Comparison of ENCODE assay signal across 9 cellular contexts in the genomic region with DNA sequence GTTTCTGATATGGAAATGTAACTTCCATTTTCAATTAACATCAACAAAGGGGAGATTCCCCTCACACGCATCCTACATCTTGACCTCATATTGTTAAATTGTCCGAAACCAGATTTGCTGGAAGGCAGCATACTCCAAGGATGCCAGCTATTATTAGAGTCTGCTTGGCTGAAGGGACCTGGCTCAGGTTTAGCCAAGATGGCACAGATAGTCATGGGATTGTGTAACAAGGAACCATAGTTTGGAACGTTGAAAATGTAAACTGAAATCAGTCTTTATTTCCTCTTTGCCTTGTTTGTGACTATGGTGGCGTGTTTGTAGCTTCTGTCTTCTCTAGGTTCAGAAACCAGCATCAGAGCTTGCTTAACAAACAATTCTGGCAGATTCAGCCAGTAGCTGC. TPM values are rescaled to one million over a fixed set of nuclear protein-coding genes. Genes with fewer than 3 reads are reported as not detected.
DNase-seq lines count a peak whose midpoint lies in the region; ATAC-seq and TF ChIP-seq lines count a peak whose summit lies in the region.
"Had no signal": no experiment of that assay in that cellular context is flagged by ENCODE, and none has a peak within 500 bp of the region (broad histone marks: within the 10 kb centered on the region; RNA-seq: fewer than 3 reads in every experiment).

No MANE protein-coding gene starts in this region.

- no peaks in the 10 kb centered on the region for H3K27me3 Mint-ChIP-seq in activated T-cell treated with anti-CD3 and anti-CD28 coated beads, Interleukin-2, amount 50 U/mL, for 72 hours (ENCODE audit: low read depth)

- 44 to 60% methylated on average over 4 of the region's 4 CpGs for WGBS in esophagus, 2 donors
- 22% methylated on average over 4 of the region's 4 CpGs for WGBS in suprapubic skin

- H3K36me3 ChIP-seq in OCI-LY1 (ENCODE audit: insufficient read depth, low read length) (no peaks in the 10 kb centered on the region), esophagus (ENCODE audit: control insufficient read depth in 2 of 2, insufficient read depth in 2 of 2, low read length in 1 of 2) (no peaks in the 10 kb centered on the region), suprapubic skin (no peaks in the 10 kb centered on the region)

- no peaks in the 10 kb centered on the region for H4K20me1 ChIP-seq in OCI-LY1 (ENCODE audit: insufficient read depth, low read length)

- H3K79me2 ChIP-seq in OCI-LY1 (ENCODE audit: insufficient read depth, low read length) = peaks cover 9% of the 10 kb centered on the region; the same call in 1 of the 2 replicates

- no peak for ATAC-seq in activated T-cell treated with anti-CD3 and anti-CD28 coated beads, Interleukin-2, amount 50 U/mL, for 72 hours (replicated peaks in 1 of 2)
- no peak for ATAC-seq in GM21528 (IDR thresholded peaks at IDR 0.05; ENCODE audit: low FRiP score, unreplicated experiment)
- ATAC-seq: PC-3 had no signal

- H3K9me2 ChIP-seq in OCI-LY1 (ENCODE audit: low read depth, low read length) = no peaks in the 10 kb centered on the region

- no peaks in the 10 kb centered on the region for H3F3A ChIP-seq in OCI-LY1 (ENCODE audit: insufficient read depth, low read length)

- no peak overlapping the region; the same call in 1 of the 2 replicates for H3K9ac ChIP-seq in OCI-LY1 (ENCODE audit: low read length)

- no peak for TF ChIP-seq EP300 in suprapubic skin (IDR thresholded peaks at IDR 0.05)

- no peak overlapping the region for H3K4me3 ChIP-seq in OCI-LY1 (ENCODE audit: low read depth, low read length, poor library complexity, severe bottlenecking)
- no peak overlapping the region for H3K4me3 ChIP-seq in esophagus (ENCODE audit: low read depth in 1 of 2, low read length in 2 of 2)
- no peak overlapping the region for H3K4me3 ChIP-seq in suprapubic skin

- peak overlapping the region; percentile 87 for H3K27ac Mint-ChIP-seq in activated T-cell treated with anti-CD3 and anti-CD28 coated beads, Interleukin-2, amount 50 U/mL, for 72 hours

- no peaks in the 10 kb centered on the region for H3K36me3 Mint-ChIP-seq in activated T-cell treated with anti-CD3 and anti-CD28 coated beads, Interleukin-2, amount 50 U/mL, for 72 hours (ENCODE audit: insufficient read depth in 2 of 2)

- no peaks in the 10 kb centered on the region for H3K9me3 Mint-ChIP-seq in activated T-cell treated with anti-CD3 and anti-CD28 coated beads, Interleukin-2, amount 50 U/mL, for 72 hours

- no peak for TF ChIP-seq POLR2A in suprapubic skin (IDR thresholded peaks at IDR 0.05)

- DNase-seq in activated T-cell treated with anti-CD3 and anti-CD28 coated beads, Interleukin-2, amount 50 U/mL, for 72 hours = no peak
- DNase-seq in activated T-cell treated with anti-CD3 and anti-CD28 coated beads, Interleukin-2, amount 50 U/mL, for 48 hours = no peak
- DNase-seq in suprapubic skin (ENCODE audit: low spot score in 2 of 2) (no peak), nucleus accumbens (lab: John Stamatoyannopoulos, UW) (no peak), T1000 (lab: John Stamatoyannopoulos, UW) (no peak)
- DNase-seq: PC-3 had no signal

- H2AFZ ChIP-seq in OCI-LY1 (ENCODE audit: low read length) = no peak overlapping the region

- no peak overlapping the region for H3K4me2 ChIP-seq in OCI-LY1 (ENCODE audit: low read length)

- peaks cover 52% of the 10 kb centered on the region for H3K4me1 Mint-ChIP-seq in activated T-cell treated with anti-CD3 and anti-CD28 coated beads, Interleukin-2, amount 50 U/mL, for 72 hours (ENCODE audit: low read depth)

- peak overlapping the region; percentile 7 for H3K27ac ChIP-seq in OCI-LY1 (ENCODE audit: low read depth, low read length, poor library complexity, severe bottlenecking)
- H3K27ac ChIP-seq in esophagus (ENCODE audit: low read depth in 2 of 2, low read length in 1 of 2) = peak overlapping the region; percentile 54 to 57
- H3K27ac ChIP-seq in suprapubic skin = peak overlapping the region; percentile 75

- H3K4me3 Mint-ChIP-seq in activated T-cell treated with anti-CD3 and anti-CD28 coated beads, Interleukin-2, amount 50 U/mL, for 72 hours = peak overlapping the region; percentile 66 to 74

- H3K9me3 ChIP-seq in OCI-LY1 (ENCODE audit: low read length) = no peaks in the 10 kb centered on the region
- no peaks in the 10 kb centered on the region for H3K9me3 ChIP-seq in esophagus (ENCODE audit: control insufficient read depth in 2 of 2, insufficient read depth in 1 of 2, low read depth in 1 of 2, low read length in 1 of 2)
- H3K9me3 ChIP-seq in suprapubic skin = no peaks in the 10 kb centered on the region

- peaks cover 40% of the 10 kb centered on the region for H3K4me1 ChIP-seq in OCI-LY1 (ENCODE audit: insufficient read depth, low read length, severe bottlenecking)
- H3K4me1 ChIP-seq in esophagus (ENCODE audit: control insufficient read depth in 2 of 2, insufficient read depth in 2 of 2, low read length in 1 of 2) = peaks cover 0 to 8% of the 10 kb centered on the region in 2 donors
- peaks cover 33% of the 10 kb centered on the region for H3K4me1 ChIP-seq in suprapubic skin

- TF ChIP-seq CTCF in OCI-LY1 (IDR thresholded peaks at IDR 0.05; ENCODE audit: low read length) (no peak), suprapubic skin (IDR thresholded peaks at IDR 0.05) (no peak)

- H3K27me3 ChIP-seq in OCI-LY1 (ENCODE audit: insufficient read depth, low read length) (no peaks in the 10 kb centered on the region), esophagus (ENCODE audit: control insufficient read depth in 1 of 2, insufficient read depth in 2 of 2, low read length in 2 of 2) (no peaks in the 10 kb centered on the region), suprapubic skin (no peaks in the 10 kb centered on the region)

RNA-seq across cellular contexts. Expression of gene ARSG, which starts 5.9 kb away (rescaled TPM):
- 10 to 100 TPM; 24.2 to 24.6 TPM for total RNA-seq in activated T-cell treated with anti-CD3 and anti-CD28 coated beads, Interleukin-2, amount 50 U/mL, for 72 hours
- 1 to 10 TPM; 2.8 to 3.5 TPM for polyA plus RNA-seq in esophagus
- 10 to 100 TPM in 3 of 4 donors, 1 to 10 TPM in 1; 7.7 to 12.7 (median 10.7) TPM for total RNA-seq in suprapubic skin

RNA-seq across cellular contexts. Expression of gene SLC16A6, which starts 6.2 kb away (rescaled TPM):
- 1 to 10 TPM; 5.9 to 8.7 TPM for total RNA-seq in activated T-cell treated with anti-CD3 and anti-CD28 coated beads, Interleukin-2, amount 50 U/mL, for 72 hours
- 1 to 10 TPM; 4.0 to 9.7 TPM for polyA plus RNA-seq in esophagus
- 1 to 10 TPM; 2.7 to 10.0 (median 5.1) TPM for total RNA-seq in suprapubic skin

RNA-seq across cellular contexts. Expression of gene AMZ2, which starts 49.3 kb away (rescaled TPM):
- 100 to 1,000 TPM; 185 to 224 TPM for total RNA-seq in activated T-cell treated with anti-CD3 and anti-CD28 coated beads, Interleukin-2, amount 50 U/mL, for 72 hours
- 10 to 100 TPM; 32.2 to 37.7 TPM for polyA plus RNA-seq in esophagus
- 10 to 100 TPM; 35.8 to 47.1 (median 41.5) TPM for total RNA-seq in suprapubic skin

Comparison
In these comparisons a context has a peak if more than half of its experiments do, and no peak if none do; other contexts are left out.
1. H3K27ac ChIP-seq: peak in every context shown above with its lines; median percentile 75 in suprapubic skin; 56 in esophagus; 7 in OCI-LY1.